ENCODE assay signal across 8 cellular contexts in the genomic region with DNA sequence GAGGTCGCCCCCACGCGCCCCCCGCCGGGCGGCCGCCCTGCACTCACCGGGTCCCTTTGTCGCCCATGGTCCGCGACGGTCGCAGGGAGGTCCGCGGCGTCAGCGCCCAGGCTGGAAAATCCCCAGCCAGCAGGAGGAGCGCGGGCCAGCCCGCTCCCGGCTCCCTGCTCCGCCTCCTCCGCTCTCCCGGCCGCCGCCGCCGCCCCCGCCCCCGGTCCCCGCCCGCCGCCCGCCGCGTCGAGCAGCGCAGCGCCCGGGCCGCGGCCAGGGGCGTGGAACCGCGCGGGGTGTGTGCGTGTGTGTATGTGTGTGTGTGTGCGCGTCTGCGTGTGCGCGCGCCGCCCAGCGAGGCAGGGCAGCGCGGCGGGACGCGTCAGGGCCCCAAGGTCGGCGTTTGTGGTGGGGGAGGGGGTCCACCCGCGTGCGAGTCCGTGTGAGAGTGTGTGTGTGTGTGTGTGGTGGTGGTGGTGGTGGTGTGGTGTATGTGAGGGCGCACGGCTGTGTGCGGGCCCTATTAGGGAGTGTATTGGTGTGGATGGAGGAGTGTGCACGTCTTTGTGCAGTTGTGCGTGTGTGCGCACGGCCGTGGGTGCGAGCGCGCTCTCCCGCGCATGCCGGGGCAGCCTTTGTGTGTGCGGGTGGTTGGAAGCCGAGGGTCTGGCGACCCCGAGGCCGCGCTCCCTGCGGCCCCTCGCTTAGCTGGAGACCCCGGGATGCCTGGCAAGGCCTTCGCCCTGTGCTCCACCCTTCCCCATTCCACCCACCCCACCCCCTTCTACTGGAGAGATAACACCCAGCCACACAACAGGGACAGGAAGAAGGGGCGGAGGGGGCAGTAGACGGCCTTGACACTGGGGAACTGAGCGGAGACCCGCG. TPM values are rescaled to one million over a fixed set of nuclear protein-coding genes. Genes with fewer than 3 reads are reported as not detected.
DNase-seq lines count a peak whose midpoint lies in the region; ATAC-seq, FAIRE-seq and TF ChIP-seq lines count a peak whose summit lies in the region.

A gene (minus strand): TSS at position 121 of the 876 bp plus-strand sequence. CDS start 54 bp downstream, at position 67.

- no peaks in the 10 kb centered on the region for H3K27me3 ChIP-seq in A673 (replicated peaks; ENCODE audit: insufficient read depth, low read depth, low read length, poor library complexity)

- no peaks in the 10 kb centered on the region for H3K36me3 ChIP-seq in A673 (ENCODE audit: insufficient read depth, low read length, poor library complexity, severe bottlenecking)
- H3K36me3 ChIP-seq in urinary bladder (ENCODE audit: insufficient read depth): no peaks in the 10 kb centered on the region

- POLR2A ChIA-PET in A673 (lab: Charles Lee; ENCODE audit: low non-redundant PET): no interaction called here
- POLR2A ChIA-PET in RWPE1 (lab: Yijun Ruan, JAX; ENCODE audit: low non-redundant PET): no interaction called here

- peak; percentile 43; the same call in 1 of the 2 replicates for TF ChIP-seq POLR2A in H54 (IDR thresholded peaks at IDR 0.05; ENCODE audit: low read depth, low read length)

- CTCF ChIA-PET in A673 (lab: Charles Lee) (interaction anchor here (0.6 kb wide), 1 partner anchor 36 kb away, joined by 8 read pairs; no protein-coding TSS in a partner anchor), RWPE1 (lab: Yijun Ruan, JAX) (interaction anchor here (0.6 to 0.7 kb wide), 4 partner anchors 11 to 71 kb away, joined by 3 read pairs; no protein-coding TSS in a partner anchor)

- BruUV-seq in A673 (replicated peaks; lab: Mats Ljungman, UMichigan): no TSS peak

- DNase-seq in A673 (ENCODE audit: low spot score) (peak; percentile 59), H54 (ENCODE audit: insufficient read length, low spot score) (no peak), RWPE1 (ENCODE audit: low spot score) (peak; percentile 50), glomerular visceral epithelial cell (ENCODE audit: extremely low spot score) (peak; percentile 39), omental fat pad (ENCODE audit: low spot score) (peak; percentile 44)
- DNase-seq in activated naive CD4-positive, alpha-beta T cell treated with anti-CD3 and anti-CD28 coated beads, Interleukin-2, amount 50 U/mL, for 16 hours: peak; percentile 63

- intact Hi-C loops in A673 (cut with micrococcal nuclease; ENCODE audit: unreplicated experiment): no loop called here

- peaks cover 41% of the 10 kb centered on the region for H3K4me1 ChIP-seq in A673 (ENCODE audit: insufficient read depth, low read length, poor library complexity, severe bottlenecking)
- H3K4me1 ChIP-seq in urinary bladder (ENCODE audit: insufficient read depth): no peaks in the 10 kb centered on the region

- peak within 1 kb of the TSS; percentile 78 for H3K27ac ChIP-seq in A673 (ENCODE audit: low read depth, low read length, poor library complexity, severe bottlenecking)
- H3K27ac ChIP-seq in RWPE1: no peak within 1 kb of the TSS
- H3K27ac ChIP-seq in urinary bladder (ENCODE audit: low read depth): peak within 1 kb of the TSS; percentile 65

- under 1% methylated on average over 95 of the region's 95 CpGs for WGBS in urinary bladder

- peak within 1 kb of the TSS; percentile 62 for H3K4me3 ChIP-seq in A673 (ENCODE audit: low read depth, low read length, poor library complexity, severe bottlenecking)
- H3K4me3 ChIP-seq in urinary bladder (ENCODE audit: low read depth, low read length): peak within 1 kb of the TSS; percentile 66

- H3K9me3 ChIP-seq in A673 (ENCODE audit: low read depth, low read length, poor library complexity, severe bottlenecking): no peaks in the 10 kb centered on the region

- ATAC-seq in omental fat pad (ENCODE audit: low FRiP score) (peak; percentile 62), HG03521 (IDR thresholded peaks at IDR 0.05; ENCODE audit: unreplicated experiment) (no peak)

- TF ChIP-seq CTCF in A673 (conservative IDR thresholded peaks at IDR 0.05; ENCODE audit: low read depth, low read length) (no peak), RWPE1 (conservative IDR thresholded peaks at IDR 0.05; ENCODE audit: low read depth) (no peak), omental fat pad (IDR thresholded peaks at IDR 0.05) (no peak)

- FAIRE-seq in H54 (lab: Jason Lieb, UNC): no peak

RNA-seq across cellular contexts. Expression of the gene that starts here (rescaled TPM):
- 37.8 and 62.0 TPM in 2 replicates for total RNA-seq in A673 (2021)
- total RNA-seq in omental fat pad: 10 to 100 TPM; 34.7 to 75.0 (median 58.1) TPM
- total RNA-seq in urinary bladder: 34.5 TPM
- polyA plus RNA-seq in urinary bladder: 31.4 TPM
